8 cellular contexts compared by ENCODE assay signal in the genomic region with DNA sequence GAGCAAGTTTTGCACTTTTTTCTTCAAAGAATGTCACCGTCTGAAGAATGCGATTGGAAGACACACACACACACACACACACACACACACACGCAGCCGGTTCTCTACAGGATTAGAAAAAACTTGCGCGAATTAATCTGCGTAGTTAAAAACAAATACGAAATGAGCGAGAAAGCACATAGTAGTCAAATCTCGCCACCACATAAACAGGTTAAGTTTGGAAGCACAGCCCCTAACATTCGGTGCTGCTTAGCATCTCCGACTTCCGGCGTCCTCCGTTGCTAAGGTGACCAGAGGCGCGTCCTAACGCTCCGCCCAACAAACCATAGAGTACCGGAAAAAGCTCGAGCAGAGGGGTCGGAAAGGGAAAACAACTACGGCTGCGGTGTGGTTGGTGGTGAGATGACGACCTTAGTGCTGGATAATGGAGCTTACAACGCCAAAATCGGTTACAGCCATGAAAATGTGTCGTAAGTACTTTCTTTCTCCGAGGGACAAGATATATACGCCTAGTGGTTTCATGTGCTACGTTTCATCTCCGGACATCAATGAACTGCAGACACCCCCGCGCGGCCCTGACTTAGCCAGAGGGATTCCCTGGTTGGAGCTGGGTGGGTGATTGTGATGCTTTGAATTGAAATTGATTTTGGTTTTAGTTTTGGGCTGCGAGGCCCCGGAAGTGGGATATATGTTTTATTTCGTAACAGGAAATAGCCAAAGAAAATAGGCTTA. TPM values are rescaled to one million over a fixed set of nuclear protein-coding genes. Genes with fewer than 3 reads are reported as not detected.
DNase-seq lines count a peak whose midpoint lies in the region; ATAC-seq and TF ChIP-seq lines count a peak whose summit lies in the region.

Gene ACTR6 (plus strand): TSS at position 366 of the 732 bp plus-strand sequence. CDS start 37 bp downstream, at position 403.

- H3K9me3 ChIP-seq in uterus, result no peaks in the 10 kb centered on the region

- no peak for TF ChIP-seq CTCF in GM13976 (IDR thresholded peaks at IDR 0.05; ENCODE audit: borderline replicate concordance, control extremely low read depth, extremely low read depth, insufficient read depth, missing control alignments)
- peak in 1 of 4 experiments; percentile 16 for TF ChIP-seq CTCF in uterus (IDR thresholded peaks at IDR 0.05)

- no peaks in the 10 kb centered on the region for H3K27me3 ChIP-seq in uterus

- ATAC-seq in HG02870 (IDR thresholded peaks at IDR 0.05; ENCODE audit: unreplicated experiment) (peak; percentile 87), left ventricle myocardium superior (peak; percentile 99)

- peak within 1 kb of the TSS; percentile 78 to 82 for H3K4me3 ChIP-seq in uterus

- intact Hi-C loops in T-helper 1 cell treated with Interleukin-12 subunit alpha and Interleukin-12 subunit beta and Interleukin-4 antibody, amounts not matched to agents 30 ng/mL and 1 ng/mL, for 36 hours (cut with micrococcal nuclease), result loop anchor here (1.0 to 10.0 kb wide), 10 partner anchors 36 to 1683 kb away; partner anchors contain the start of genes BLTP3B, DEPDC4, GAS2L3 and GNPTAB
- intact Hi-C loops in left ventricle myocardium superior (cut with micrococcal nuclease), result no loop called here
- intact Hi-C loops in uterus (cut with DNase I; ENCODE audit: low total_unique reads), result no loop called here

- H3K36me3 ChIP-seq in uterus, result no peaks in the 10 kb centered on the region

- in situ Hi-C loops in GM13976 (cut with MboI; ENCODE audit: low sequenced_read_pairs, unreplicated experiment), result no loop called here

- DNase-seq in GM13976 (ENCODE audit: low spot score) (peak; percentile 91), NCI-H146 treated with DMSO at 0.1 percent for 48 hours (lab: John Stamatoyannopoulos, UW; ENCODE audit: unreplicated experiment) (peak; percentile 90), amniotic epithelial cell (ENCODE audit: low read depth) (peak; percentile 95), left ventricle myocardium superior (peak; percentile 97), pulmonary artery endothelial cell (ENCODE audit: low read depth, low spot score) (peak; percentile 81), uterus (peak; percentile 96)

- H3K4me1 ChIP-seq in uterus, result no peaks in the 10 kb centered on the region

- H3K27ac ChIP-seq in uterus, result peak within 1 kb of the TSS; percentile 74 to 83

- TF ChIP-seq POLR2A in uterus (IDR thresholded peaks at IDR 0.05), result no peak

RNA-seq across cellular contexts. Expression of gene ACTR6, which starts in this region (rescaled TPM):
- 33.5 and 36.3 TPM in 2 replicates for total RNA-seq in T-helper 1 cell treated with Interleukin-12 subunit alpha and Interleukin-12 subunit beta and Interleukin-4 antibody, amounts not matched to agents 30 ng/mL and 1 ng/mL, for 36 hours
- total RNA-seq in left ventricle myocardium superior, result 23.8 TPM
- 10.8 and 12.8 TPM in 2 replicates for total RNA-seq in pulmonary artery endothelial cell
- 100 to 1,000 TPM in 1 of 4 donors, 10 to 100 TPM in 3; 13.8 to 131 (median 34.8) TPM for total RNA-seq in uterus

Comparison
In these comparisons a context has a peak if more than half of its experiments do, and no peak if none do; other contexts are left out.
1. Peak in every context shown above with its lines: DNase-seq, ATAC-seq, H3K4me3 ChIP-seq and H3K27ac ChIP-seq.